Comparison of ENCODE assay signal across 1 cellular context in the genomic region with DNA sequence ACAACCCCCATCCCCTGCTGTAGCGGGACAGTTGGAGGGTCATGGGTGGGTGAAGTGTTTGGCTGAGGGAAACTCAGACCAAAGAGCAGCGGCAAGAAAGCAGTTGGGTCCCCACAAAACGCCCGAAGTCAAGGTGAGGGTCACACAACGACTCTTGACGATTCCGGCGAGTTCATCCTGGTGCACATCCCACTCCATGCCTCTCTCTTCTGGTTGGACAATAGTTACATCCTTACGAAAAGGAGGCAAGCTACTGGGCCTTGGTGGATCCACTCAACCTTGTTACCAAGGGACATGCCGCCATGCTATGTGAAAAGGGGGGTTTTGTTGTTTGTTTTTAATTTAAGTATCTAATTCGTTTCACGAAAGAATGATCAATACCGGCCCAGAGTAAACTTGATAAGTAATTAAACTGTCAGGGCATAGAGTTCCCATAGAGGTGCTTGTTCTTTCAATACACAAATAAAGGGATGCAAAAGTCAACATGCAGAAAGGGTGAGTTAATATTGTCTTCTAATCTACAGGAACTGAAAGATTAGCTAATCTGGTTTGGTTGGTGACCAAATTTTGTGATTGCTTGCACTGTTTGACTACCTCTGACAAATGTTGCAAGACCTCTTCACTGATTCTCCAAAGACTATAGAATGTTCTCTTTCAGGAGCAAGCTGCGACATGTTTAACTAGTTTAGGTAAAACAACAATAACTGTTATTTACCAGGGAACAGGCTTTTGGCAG.
TF ChIP-seq lines count a peak whose summit lies in the region.

No MANE protein-coding gene starts in this region.

TF ChIP-seq in HepG2, 621 proteins besides CTCF, POLR2A, EP300 and RAD21 (continued from another document and continues in another):
- TF ChIP-seq ZBTB20 (CRISPR knock-in tag; IDR thresholded peaks at IDR 0.05; ENCODE audit: borderline replicate concordance, low read depth) (0 out of 2 replicates have a peak, but pooled peaks have one; percentile 9), ZNF567 (CRISPR knock-in tag; IDR thresholded peaks at IDR 0.05; ENCODE audit: borderline replicate concordance) (0 out of 2 replicates have a peak, but pooled peaks have one; percentile 69), ZBTB3 (CRISPR knock-in tag; IDR thresholded peaks at IDR 0.05; ENCODE audit: borderline replicate concordance, low read depth) (no peak), NCOA1 (CRISPR knock-in tag; IDR thresholded peaks at IDR 0.05) (no peak; the same call in 1 of the 2 replicates), LCORL (IDR thresholded peaks at IDR 0.05) (no peak), LCORL (CRISPR knock-in tag; IDR thresholded peaks at IDR 0.05) (peak; percentile 41), TARDBP (CRISPR knock-in tag; IDR thresholded peaks at IDR 0.05) (0 out of 2 replicates have a peak, but pooled peaks have one; percentile 3), ARNT (IDR thresholded peaks at IDR 0.05) (no peak), ZNF138 (CRISPR knock-in tag; IDR thresholded peaks at IDR 0.05; ENCODE audit: low read depth) (0 out of 2 replicates have a peak, but pooled peaks have one; percentile 1), ZNF772 (CRISPR knock-in tag; IDR thresholded peaks at IDR 0.05) (no peak), MAZ (IDR thresholded peaks at IDR 0.05; ENCODE audit: borderline replicate concordance, low read depth, low read length) (no peak), MAZ (CRISPR knock-in tag; IDR thresholded peaks at IDR 0.05; ENCODE audit: low read depth) (peak; percentile 12; the same call in 1 of the 2 replicates), ZNF329 (CRISPR knock-in tag; IDR thresholded peaks at IDR 0.05; ENCODE audit: low read depth) (0 out of 2 replicates have a peak, but pooled peaks have one; percentile 13), MZF1 (CRISPR knock-in tag; IDR thresholded peaks at IDR 0.05; ENCODE audit: borderline replicate concordance) (0 out of 2 replicates have a peak, but pooled peaks have one; percentile 14), CEBPB (IDR thresholded peaks at IDR 0.05; ENCODE audit: borderline replicate concordance, low read depth, low read length) (0 out of 2 replicates have a peak, but pooled peaks have one; percentile 32), ZFX (CRISPR knock-in tag; IDR thresholded peaks at IDR 0.05; ENCODE audit: low read depth) (no peak), ZNF644 (CRISPR knock-in tag; IDR thresholded peaks at IDR 0.05; ENCODE audit: low read depth) (peak; percentile 81), NRL (CRISPR knock-in tag; IDR thresholded peaks at IDR 0.05; ENCODE audit: borderline replicate concordance) (peak; percentile 1; the same call in 1 of the 2 replicates), ZNF3 (CRISPR knock-in tag; IDR thresholded peaks at IDR 0.05) (no peak), CEBPG (CRISPR knock-in tag; IDR thresholded peaks at IDR 0.05) (0 out of 2 replicates have a peak, but pooled peaks have one; percentile 17), ZFP37 (CRISPR knock-in tag; IDR thresholded peaks at IDR 0.05; ENCODE audit: borderline replicate concordance) (no peak), RFXAP (CRISPR knock-in tag; IDR thresholded peaks at IDR 0.05; ENCODE audit: borderline replicate concordance) (0 out of 2 replicates have a peak, but pooled peaks have one; percentile 6), MYNN (CRISPR knock-in tag; IDR thresholded peaks at IDR 0.05; ENCODE audit: low read depth) (no peak), DR1 (CRISPR knock-in tag; IDR thresholded peaks at IDR 0.05) (no peak), ZNF431 (CRISPR knock-in tag; IDR thresholded peaks at IDR 0.05; ENCODE audit: borderline replicate concordance, low read depth) (no peak), ZBTB42 (CRISPR knock-in tag; IDR thresholded peaks at IDR 0.05) (0 out of 2 replicates have a peak, but pooled peaks have one; percentile 7), GZF1 (CRISPR knock-in tag; IDR thresholded peaks at IDR 0.05) (peak; percentile 84; the same call in 1 of the 2 replicates), FOXJ3 (CRISPR knock-in tag; IDR thresholded peaks at IDR 0.05; ENCODE audit: borderline replicate concordance) (0 out of 2 replicates have a peak, but pooled peaks have one; percentile 24), MED1 (CRISPR knock-in tag; IDR thresholded peaks at IDR 0.05) (0 out of 2 replicates have a peak, but pooled peaks have one; percentile 13), ZNF792 (CRISPR knock-in tag; IDR thresholded peaks at IDR 0.05) (0 out of 2 replicates have a peak, but pooled peaks have one; percentile 18), ZNF33A (CRISPR knock-in tag; IDR thresholded peaks at IDR 0.05; ENCODE audit: borderline replicate concordance) (no peak), PRMT3 (CRISPR knock-in tag; IDR thresholded peaks at IDR 0.05; ENCODE audit: borderline replicate concordance, low read depth) (peak; percentile 23; the same call in 1 of the 2 replicates), DNMT3B (CRISPR knock-in tag; conservative IDR thresholded peaks at IDR 0.05) (0 out of 2 replicates have a peak, but pooled peaks have one; percentile 39), ZNF766 (CRISPR knock-in tag; IDR thresholded peaks at IDR 0.05; ENCODE audit: borderline replicate concordance) (no peak), ISX (CRISPR knock-in tag; conservative IDR thresholded peaks at IDR 0.05) (no peak), REXO4 (CRISPR knock-in tag; IDR thresholded peaks at IDR 0.05; ENCODE audit: borderline replicate concordance) (no peak)
- TF ChIP-seq, protein P1, sequence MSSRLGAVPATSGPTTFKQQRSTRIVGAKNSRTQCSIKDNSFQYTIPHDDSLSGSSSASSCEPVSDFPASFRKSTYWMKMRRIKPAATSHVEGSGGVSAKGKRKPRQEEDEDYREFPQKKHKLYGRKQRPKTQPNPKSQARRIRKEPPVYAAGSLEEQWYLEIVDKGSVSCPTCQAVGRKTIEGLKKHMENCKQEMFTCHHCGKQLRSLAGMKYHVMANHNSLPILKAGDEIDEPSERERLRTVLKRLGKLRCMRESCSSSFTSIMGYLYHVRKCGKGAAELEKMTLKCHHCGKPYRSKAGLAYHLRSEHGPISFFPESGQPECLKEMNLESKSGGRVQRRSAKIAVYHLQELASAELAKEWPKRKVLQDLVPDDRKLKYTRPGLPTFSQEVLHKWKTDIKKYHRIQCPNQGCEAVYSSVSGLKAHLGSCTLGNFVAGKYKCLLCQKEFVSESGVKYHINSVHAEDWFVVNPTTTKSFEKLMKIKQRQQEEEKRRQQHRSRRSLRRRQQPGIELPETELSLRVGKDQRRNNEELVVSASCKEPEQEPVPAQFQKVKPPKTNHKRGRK (CRISPR knock-in tag; IDR thresholded peaks at IDR 0.05) = 0 out of 2 replicates have a peak, but pooled peaks have one; percentile 30
- TF ChIP-seq, protein P2, sequence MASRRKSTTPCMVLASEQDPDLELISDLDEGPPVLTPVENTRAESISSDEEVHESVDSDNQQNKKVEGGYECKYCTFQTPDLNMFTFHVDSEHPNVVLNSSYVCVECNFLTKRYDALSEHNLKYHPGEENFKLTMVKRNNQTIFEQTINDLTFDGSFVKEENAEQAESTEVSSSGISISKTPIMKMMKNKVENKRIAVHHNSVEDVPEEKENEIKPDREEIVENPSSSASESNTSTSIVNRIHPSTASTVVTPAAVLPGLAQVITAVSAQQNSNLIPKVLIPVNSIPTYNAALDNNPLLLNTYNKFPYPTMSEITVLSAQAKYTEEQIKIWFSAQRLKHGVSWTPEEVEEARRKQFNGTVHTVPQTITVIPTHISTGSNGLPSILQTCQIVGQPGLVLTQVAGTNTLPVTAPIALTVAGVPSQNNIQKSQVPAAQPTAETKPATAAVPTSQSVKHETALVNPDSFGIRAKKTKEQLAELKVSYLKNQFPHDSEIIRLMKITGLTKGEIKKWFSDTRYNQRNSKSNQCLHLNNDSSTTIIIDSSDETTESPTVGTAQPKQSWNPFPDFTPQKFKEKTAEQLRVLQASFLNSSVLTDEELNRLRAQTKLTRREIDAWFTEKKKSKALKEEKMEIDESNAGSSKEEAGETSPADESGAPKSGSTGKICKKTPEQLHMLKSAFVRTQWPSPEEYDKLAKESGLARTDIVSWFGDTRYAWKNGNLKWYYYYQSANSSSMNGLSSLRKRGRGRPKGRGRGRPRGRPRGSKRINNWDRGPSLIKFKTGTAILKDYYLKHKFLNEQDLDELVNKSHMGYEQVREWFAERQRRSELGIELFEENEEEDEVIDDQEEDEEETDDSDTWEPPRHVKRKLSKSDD (CRISPR knock-in tag; IDR thresholded peaks at IDR 0.05; ENCODE audit: low read depth) = 0 out of 2 replicates have a peak, but pooled peaks have one; percentile 14
- TF ChIP-seq, protein P3, sequence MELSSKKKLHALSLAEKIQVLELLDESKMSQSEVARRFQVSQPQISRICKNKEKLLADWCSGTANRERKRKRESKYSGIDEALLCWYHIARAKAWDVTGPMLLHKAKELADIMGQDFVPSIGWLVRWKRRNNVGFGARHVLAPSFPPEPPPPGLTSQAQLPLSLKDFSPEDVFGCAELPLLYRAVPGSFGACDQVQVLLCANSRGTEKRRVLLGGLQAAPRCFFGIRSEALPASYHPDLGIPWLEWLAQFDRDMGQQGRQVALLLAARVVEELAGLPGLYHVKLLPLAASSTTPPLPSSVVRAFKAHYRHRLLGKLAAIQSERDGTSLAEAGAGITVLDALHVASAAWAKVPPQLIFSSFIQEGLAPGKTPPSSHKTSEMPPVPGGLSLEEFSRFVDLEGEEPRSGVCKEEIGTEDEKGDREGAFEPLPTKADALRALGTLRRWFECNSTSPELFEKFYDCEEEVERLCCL (CRISPR knock-in tag; IDR thresholded peaks at IDR 0.05; ENCODE audit: borderline replicate concordance) = no peak
- TF ChIP-seq, protein P4, sequence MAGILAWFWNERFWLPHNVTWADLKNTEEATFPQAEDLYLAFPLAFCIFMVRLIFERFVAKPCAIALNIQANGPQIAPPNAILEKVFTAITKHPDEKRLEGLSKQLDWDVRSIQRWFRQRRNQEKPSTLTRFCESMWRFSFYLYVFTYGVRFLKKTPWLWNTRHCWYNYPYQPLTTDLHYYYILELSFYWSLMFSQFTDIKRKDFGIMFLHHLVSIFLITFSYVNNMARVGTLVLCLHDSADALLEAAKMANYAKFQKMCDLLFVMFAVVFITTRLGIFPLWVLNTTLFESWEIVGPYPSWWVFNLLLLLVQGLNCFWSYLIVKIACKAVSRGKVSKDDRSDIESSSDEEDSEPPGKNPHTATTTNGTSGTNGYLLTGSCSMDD (CRISPR knock-in tag; IDR thresholded peaks at IDR 0.05) = no peak
- TF ChIP-seq, protein P5, sequence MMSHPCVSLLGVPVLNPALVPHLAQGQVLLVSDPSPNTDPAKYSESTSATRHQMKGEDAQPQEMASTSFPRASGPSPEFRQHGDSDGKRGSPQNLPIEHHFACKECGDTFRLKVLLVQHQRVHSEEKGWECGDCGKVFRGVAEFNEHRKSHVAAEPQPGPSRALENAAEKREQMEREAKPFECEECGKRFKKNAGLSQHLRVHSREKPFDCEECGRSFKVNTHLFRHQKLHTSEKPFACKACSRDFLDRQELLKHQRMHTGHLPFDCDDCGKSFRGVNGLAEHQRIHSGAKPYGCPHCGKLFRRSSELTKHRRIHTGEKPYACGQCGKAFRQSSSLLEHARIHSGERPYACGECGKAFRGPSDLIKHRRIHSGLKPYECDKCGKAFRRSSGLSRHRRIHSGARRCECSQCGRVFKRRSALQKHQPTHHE (CRISPR knock-in tag; IDR thresholded peaks at IDR 0.05; ENCODE audit: borderline replicate concordance) = no peak
- TF ChIP-seq, protein P6, sequence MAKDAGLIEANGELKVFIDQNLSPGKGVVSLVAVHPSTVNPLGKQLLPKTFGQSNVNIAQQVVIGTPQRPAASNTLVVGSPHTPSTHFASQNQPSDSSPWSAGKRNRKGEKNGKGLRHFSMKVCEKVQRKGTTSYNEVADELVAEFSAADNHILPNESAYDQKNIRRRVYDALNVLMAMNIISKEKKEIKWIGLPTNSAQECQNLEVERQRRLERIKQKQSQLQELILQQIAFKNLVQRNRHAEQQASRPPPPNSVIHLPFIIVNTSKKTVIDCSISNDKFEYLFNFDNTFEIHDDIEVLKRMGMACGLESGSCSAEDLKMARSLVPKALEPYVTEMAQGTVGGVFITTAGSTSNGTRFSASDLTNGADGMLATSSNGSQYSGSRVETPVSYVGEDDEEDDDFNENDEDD (CRISPR knock-in tag; IDR thresholded peaks at IDR 0.05; ENCODE audit: borderline replicate concordance) = no peak
- TF ChIP-seq, protein P7, sequence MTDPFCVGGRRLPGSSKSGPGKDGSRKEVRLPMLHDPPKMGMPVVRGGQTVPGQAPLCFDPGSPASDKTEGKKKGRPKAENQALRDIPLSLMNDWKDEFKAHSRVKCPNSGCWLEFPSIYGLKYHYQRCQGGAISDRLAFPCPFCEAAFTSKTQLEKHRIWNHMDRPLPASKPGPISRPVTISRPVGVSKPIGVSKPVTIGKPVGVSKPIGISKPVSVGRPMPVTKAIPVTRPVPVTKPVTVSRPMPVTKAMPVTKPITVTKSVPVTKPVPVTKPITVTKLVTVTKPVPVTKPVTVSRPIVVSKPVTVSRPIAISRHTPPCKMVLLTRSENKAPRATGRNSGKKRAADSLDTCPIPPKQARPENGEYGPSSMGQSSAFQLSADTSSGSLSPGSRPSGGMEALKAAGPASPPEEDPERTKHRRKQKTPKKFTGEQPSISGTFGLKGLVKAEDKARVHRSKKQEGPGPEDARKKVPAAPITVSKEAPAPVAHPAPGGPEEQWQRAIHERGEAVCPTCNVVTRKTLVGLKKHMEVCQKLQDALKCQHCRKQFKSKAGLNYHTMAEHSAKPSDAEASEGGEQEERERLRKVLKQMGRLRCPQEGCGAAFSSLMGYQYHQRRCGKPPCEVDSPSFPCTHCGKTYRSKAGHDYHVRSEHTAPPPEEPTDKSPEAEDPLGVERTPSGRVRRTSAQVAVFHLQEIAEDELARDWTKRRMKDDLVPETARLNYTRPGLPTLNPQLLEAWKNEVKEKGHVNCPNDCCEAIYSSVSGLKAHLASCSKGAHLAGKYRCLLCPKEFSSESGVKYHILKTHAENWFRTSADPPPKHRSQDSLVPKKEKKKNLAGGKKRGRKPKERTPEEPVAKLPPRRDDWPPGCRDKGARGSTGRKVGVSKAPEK (CRISPR knock-in tag; IDR thresholded peaks at IDR 0.05; ENCODE audit: borderline replicate concordance) = 0 out of 2 replicates have a peak, but pooled peaks have one; percentile 43
- TF ChIP-seq, protein P8, sequence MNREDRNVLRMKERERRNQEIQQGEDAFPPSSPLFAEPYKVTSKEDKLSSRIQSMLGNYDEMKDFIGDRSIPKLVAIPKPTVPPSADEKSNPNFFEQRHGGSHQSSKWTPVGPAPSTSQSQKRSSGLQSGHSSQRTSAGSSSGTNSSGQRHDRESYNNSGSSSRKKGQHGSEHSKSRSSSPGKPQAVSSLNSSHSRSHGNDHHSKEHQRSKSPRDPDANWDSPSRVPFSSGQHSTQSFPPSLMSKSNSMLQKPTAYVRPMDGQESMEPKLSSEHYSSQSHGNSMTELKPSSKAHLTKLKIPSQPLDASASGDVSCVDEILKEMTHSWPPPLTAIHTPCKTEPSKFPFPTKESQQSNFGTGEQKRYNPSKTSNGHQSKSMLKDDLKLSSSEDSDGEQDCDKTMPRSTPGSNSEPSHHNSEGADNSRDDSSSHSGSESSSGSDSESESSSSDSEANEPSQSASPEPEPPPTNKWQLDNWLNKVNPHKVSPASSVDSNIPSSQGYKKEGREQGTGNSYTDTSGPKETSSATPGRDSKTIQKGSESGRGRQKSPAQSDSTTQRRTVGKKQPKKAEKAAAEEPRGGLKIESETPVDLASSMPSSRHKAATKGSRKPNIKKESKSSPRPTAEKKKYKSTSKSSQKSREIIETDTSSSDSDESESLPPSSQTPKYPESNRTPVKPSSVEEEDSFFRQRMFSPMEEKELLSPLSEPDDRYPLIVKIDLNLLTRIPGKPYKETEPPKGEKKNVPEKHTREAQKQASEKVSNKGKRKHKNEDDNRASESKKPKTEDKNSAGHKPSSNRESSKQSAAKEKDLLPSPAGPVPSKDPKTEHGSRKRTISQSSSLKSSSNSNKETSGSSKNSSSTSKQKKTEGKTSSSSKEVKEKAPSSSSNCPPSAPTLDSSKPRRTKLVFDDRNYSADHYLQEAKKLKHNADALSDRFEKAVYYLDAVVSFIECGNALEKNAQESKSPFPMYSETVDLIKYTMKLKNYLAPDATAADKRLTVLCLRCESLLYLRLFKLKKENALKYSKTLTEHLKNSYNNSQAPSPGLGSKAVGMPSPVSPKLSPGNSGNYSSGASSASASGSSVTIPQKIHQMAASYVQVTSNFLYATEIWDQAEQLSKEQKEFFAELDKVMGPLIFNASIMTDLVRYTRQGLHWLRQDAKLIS (CRISPR knock-in tag; IDR thresholded peaks at IDR 0.05) = no peak
